ENCODE assay signal across 10 cellular contexts in genomic region chr6:15363523-15364400, GRCh38.
DNase-seq lines count a peak whose midpoint lies in the region; ATAC-seq and TF ChIP-seq lines count a peak whose summit lies in the region.
"Had no signal": no experiment of that assay in that cellular context is flagged by ENCODE, and none has a peak within 500 bp of the region (broad histone marks: within the 10 kb centered on the region; RNA-seq: fewer than 3 reads in every experiment).

No MANE protein-coding gene starts in this region.

- H3K9me3 Mint-ChIP-seq in activated CD4-positive, alpha-beta T cell treated with anti-CD3 and anti-CD28 coated beads, Interleukin-2, amount 10 ng/mL, durations not matched to agents 7 days and 5 days: no peaks in the 10 kb centered on the region

- no peak overlapping the region for H3K27ac Mint-ChIP-seq in activated CD4-positive, alpha-beta T cell treated with anti-CD3 and anti-CD28 coated beads, Interleukin-2, amount 10 ng/mL, durations not matched to agents 7 days and 5 days

- H3K9me3 ChIP-seq in DOHH2 (ENCODE audit: control insufficient read depth, insufficient read depth, low read length): no peaks in the 10 kb centered on the region
- H3K9me3 ChIP-seq: ovary had no signal

- H3K4me1 ChIP-seq in DOHH2 (ENCODE audit: control insufficient read depth, low read length): peaks cover 46% of the 10 kb centered on the region

- H3K36me3 Mint-ChIP-seq in activated CD4-positive, alpha-beta T cell treated with anti-CD3 and anti-CD28 coated beads, Interleukin-2, amount 10 ng/mL, durations not matched to agents 7 days and 5 days (ENCODE audit: low read depth): peaks cover 17% of the 10 kb centered on the region

- intact Hi-C loops in posterior cingulate gyrus (cut with DNase I): no loop called here

- ATAC-seq in GM19324 (IDR thresholded peaks at IDR 0.05; ENCODE audit: low FRiP score, unreplicated experiment) (peak; percentile 43), HG03354 (IDR thresholded peaks at IDR 0.05; ENCODE audit: poor library complexity, severe bottlenecking, unreplicated experiment) (peak; percentile 59)

- CTCF ChIA-PET in activated CD4-positive, alpha-beta T cell treated with anti-CD3 and anti-CD28 coated beads, Interleukin-2, amount 10 ng/mL, durations not matched to agents 7 days and 5 days (lab: Charles Lee): no interaction called here

- peak; percentile 7 for TF ChIP-seq POLR2A in erythroblast (IDR thresholded peaks at IDR 0.05; ENCODE audit: low read length)

- H3K27me3 ChIP-seq in DOHH2 (ENCODE audit: control insufficient read depth, low read length): peaks cover 16% of the 10 kb centered on the region
- H3K27me3 ChIP-seq: ovary had no signal

- no peak for TF ChIP-seq CTCF in DOHH2 (IDR thresholded peaks at IDR 0.05; ENCODE audit: low read depth, low read length, poor library complexity, severe bottlenecking)

- peak overlapping the region; percentile 73 for H3K4me2 ChIP-seq in DOHH2 (ENCODE audit: low read length)

- DNase-seq in erythroblast (lab: John Stamatoyannopoulos, UW) (no peak), NCI-H345 (lab: John Stamatoyannopoulos, UW) (no peak), foreskin melanocyte (no peak), posterior cingulate gyrus (no peak)
- no peak for DNase-seq in activated CD4-positive, alpha-beta T cell treated with anti-CD3 and anti-CD28 coated beads, Interleukin-2, amount 10 ng/mL, durations not matched to agents 7 days and 5 days
- DNase-seq: EL, ovary had no signal

- H3K4me3 Mint-ChIP-seq in activated CD4-positive, alpha-beta T cell treated with anti-CD3 and anti-CD28 coated beads, Interleukin-2, amount 10 ng/mL, durations not matched to agents 7 days and 5 days: no peak overlapping the region

- no peak overlapping the region for H3K27ac ChIP-seq in DOHH2 (ENCODE audit: low read depth, low read length)
- H3K27ac ChIP-seq: ovary had no signal

- no peaks in the 10 kb centered on the region for H3K9me2 ChIP-seq in DOHH2 (replicated peaks; ENCODE audit: control insufficient read depth, low read length)

- peaks cover 13% of the 10 kb centered on the region for H3K79me2 ChIP-seq in DOHH2 (ENCODE audit: control insufficient read depth, low read length)

- peak overlapping the region; percentile 57 for H3K4me3 ChIP-seq in DOHH2 (ENCODE audit: low read length)
- H3K4me3 ChIP-seq: ovary had no signal

- no peaks in the 10 kb centered on the region for H3K27me3 Mint-ChIP-seq in activated CD4-positive, alpha-beta T cell treated with anti-CD3 and anti-CD28 coated beads, Interleukin-2, amount 10 ng/mL, durations not matched to agents 7 days and 5 days

- no peaks in the 10 kb centered on the region for H3F3A ChIP-seq in DOHH2 (ENCODE audit: control insufficient read depth, insufficient read depth)

- H3K4me1 Mint-ChIP-seq in activated CD4-positive, alpha-beta T cell treated with anti-CD3 and anti-CD28 coated beads, Interleukin-2, amount 10 ng/mL, durations not matched to agents 7 days and 5 days: peaks cover 44% of the 10 kb centered on the region

- POLR2A ChIA-PET in activated CD4-positive, alpha-beta T cell treated with anti-CD3 and anti-CD28 coated beads, Interleukin-2, amount 10 ng/mL, durations not matched to agents 7 days and 5 days (lab: Charles Lee): no interaction called here

- no peaks in the 10 kb centered on the region for H3K36me3 ChIP-seq in DOHH2 (ENCODE audit: control insufficient read depth, low read length)
- H3K36me3 ChIP-seq: ovary had no signal

- H4K20me1 ChIP-seq in DOHH2 (ENCODE audit: control insufficient read depth, insufficient read depth, low read depth, low read length): peaks cover 18% of the 10 kb centered on the region
